In the genomic region with DNA sequence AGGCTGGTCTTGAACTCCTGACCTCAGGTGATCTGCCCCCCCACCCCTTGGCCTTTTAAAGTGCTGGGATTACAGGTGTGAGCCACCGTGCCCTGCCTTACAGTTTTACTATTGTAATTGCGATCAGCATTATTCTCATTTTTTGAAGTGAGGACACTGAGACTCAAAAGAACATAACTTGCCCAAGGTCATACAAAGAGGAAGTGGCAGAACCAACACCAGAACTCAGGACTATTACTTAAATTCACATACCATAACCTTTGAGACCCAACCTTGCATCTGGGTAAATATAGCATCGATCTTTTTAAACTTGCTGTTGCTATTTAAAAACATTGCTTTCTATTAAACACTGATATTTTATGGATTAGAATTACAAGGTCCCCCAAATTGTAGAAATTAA, we compare ENCODE assay signal across 30 cellular contexts. TPM values are rescaled to one million over a fixed set of nuclear protein-coding genes. Genes with fewer than 3 reads are reported as not detected.
"Had no signal": no experiment of that assay in that cellular context is flagged by ENCODE, and none has a peak within 500 bp of the region (broad histone marks: within the 10 kb centered on the region; RNA-seq: fewer than 3 reads in every experiment).

No MANE protein-coding gene starts in this region.

- ATAC-seq: activated naive CD4-positive, alpha-beta T cell treated with anti-CD3 and anti-CD28 coated beads, Interleukin-2, amount 50 U/mL, for 72 hours; activated T-cell treated with anti-CD3 and anti-CD28 coated beads, Interleukin-2, amount 50 U/mL, for 72 hours; gastroesophageal sphincter; heart right ventricle; WTC11 had no signal

- DNase-seq: activated CD4-positive, alpha-beta memory T cell treated with anti-CD3 and anti-CD28 coated beads, Interleukin-2, amount 10 ng/mL, durations not matched to agents 7 days and 5 days; activated CD4-positive, alpha-beta T cell treated with anti-CD3 and anti-CD28 coated beads for 1 hour; activated CD4-positive, alpha-beta T cell treated with anti-CD3 and anti-CD28 coated beads for 4 hours; activated CD4-positive, alpha-beta T cell treated with anti-CD3 and anti-CD28 coated beads, Interleukin-2, amount 10 ng/mL, durations not matched to agents 7 days and 5 days; activated CD4-positive, alpha-beta T cell treated with anti-CD3 and anti-CD28 coated beads, Interleukin-2, amount 50 U/mL, for 4 hours; activated CD8-positive, alpha-beta memory T cell treated with anti-CD3 and anti-CD28 coated beads, Interleukin-2, amount 50 U/mL, for 48 hours; activated gamma-delta T cell; activated naive CD4-positive, alpha-beta T cell; activated naive CD4-positive, alpha-beta T cell treated with anti-CD3 and anti-CD28 coated beads, Interleukin-2, amount 10 ng/mL, durations not matched to agents 7 days and 5 days; activated naive CD8-positive, alpha-beta T cell treated with anti-CD3 and anti-CD28 coated beads, Interleukin-2, amount 10 ng/mL, durations not matched to agents 7 days and 5 days; activated T-cell treated with anti-CD3 and anti-CD28 coated beads for 4 hours; activated T-cell treated with anti-CD3 and anti-CD28 coated beads, Interleukin-2, amount 50 U/mL, for 24 hours; activated T-cell treated with anti-CD3 and anti-CD28 coated beads, Interleukin-2, amount 50 U/mL, for 72 hours; central memory CD4-positive, alpha-beta T cell; cerebellar nuclear complex; colonic mucosa; effector CD8-positive, alpha-beta T cell; esophagus squamous epithelium; foreskin melanocyte; heart right ventricle had no signal

- FAIRE-seq: endometrium, endothelial cell of umbilical vein, TTC549 had no signal

RNA-seq across cellular contexts. Expression of a gene that starts 54.2 kb away (rescaled TPM):
- polyA plus RNA-seq: cardiac muscle cell, endothelial cell of umbilical vein, esophagus, fibroblast of lung, heart right ventricle, hepatocyte had no signal
